26 cellular contexts compared by ENCODE assay signal in the genomic region with DNA sequence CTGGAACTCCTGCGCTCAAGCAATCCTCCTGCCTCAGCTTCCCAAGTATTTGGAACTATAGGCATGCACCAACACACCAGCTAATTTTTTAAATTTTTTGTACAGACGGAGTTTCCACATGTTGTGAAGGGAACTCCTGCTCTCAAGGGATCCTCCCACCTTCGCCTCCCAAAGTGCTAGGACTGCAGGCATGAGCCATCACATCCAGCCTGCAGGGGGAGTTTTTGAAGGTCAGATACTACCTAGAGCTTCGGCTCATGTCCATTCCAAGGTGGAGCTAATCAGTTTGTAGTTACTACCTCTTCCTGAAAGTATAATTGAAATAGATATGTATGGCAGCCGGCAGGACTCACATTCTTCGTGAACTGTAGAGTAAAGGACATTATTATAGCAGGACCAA. TPM values are rescaled to one million over a fixed set of nuclear protein-coding genes. Genes with fewer than 3 reads are reported as not detected.
A peak's percentile ranks its signal among the peaks of the same experiment; 100 is the strongest.
DNase-seq lines count a peak whose midpoint lies in the region; ATAC-seq and TF ChIP-seq lines count a peak whose summit lies in the region.
"Had no signal": no experiment of that assay in that cellular context is flagged by ENCODE, and none has a peak within 500 bp of the region (broad histone marks: within the 10 kb centered on the region; RNA-seq: fewer than 3 reads in every experiment).

No MANE protein-coding gene starts in this region.

- H3K27me3 Mint-ChIP-seq in WTC11 (ENCODE audit: low read depth): no peaks in the 10 kb centered on the region
- H3K27me3 Mint-ChIP-seq: activated B cell treated with CpG ODN at 0.5 μM for 24 hours; CD8-positive, alpha-beta memory T cell; IgD-negative memory B cell; T-helper 17 cell had no signal

- CTCF ChIA-PET in WTC11 (lab: Charles Lee): interaction anchor here (0.6 to 2.1 kb wide), 11 partner anchors 9 to 274 kb away, joined by 3 to 13 read pairs (median 4); a partner anchor contains a TSS

- no peaks in the 10 kb centered on the region for H3K4me1 Mint-ChIP-seq in WTC11
- H3K4me1 Mint-ChIP-seq: activated B cell treated with CpG ODN at 0.5 μM for 24 hours, neural crest cell had no signal

- H3K27ac Mint-ChIP-seq in WTC11: no peak overlapping the region
- H3K27ac Mint-ChIP-seq: activated B cell treated with CpG ODN at 0.5 μM for 24 hours; CD8-positive, alpha-beta memory T cell; IgD-negative memory B cell; T-helper 17 cell had no signal

- peaks cover 10% of the 10 kb centered on the region for H3K9me3 Mint-ChIP-seq in WTC11

- ATAC-seq in WTC11: peak; percentile 98
- ATAC-seq in HG03565 (IDR thresholded peaks at IDR 0.05; ENCODE audit: unreplicated experiment): no peak
- ATAC-seq: left ventricle myocardium superior; mucosa of descending colon; psoas muscle; stimulated activated naive CD8-positive, alpha-beta T cell treated with anti-CD3 and anti-CD28 coated beads, Interleukin-15, Interleukin-2, amounts not matched to agents 100 U/mL and 50 U/mL, for 24 hours; T-helper 17 cell had no signal

- peak; percentile 12 for TF ChIP-seq CTCF in AG09309 (IDR thresholded peaks at IDR 0.05; ENCODE audit: control insufficient read depth, insufficient read depth, low read depth, low read length, missing control alignments)
- TF ChIP-seq CTCF in GM12874 (IDR thresholded peaks at IDR 0.05; ENCODE audit: insufficient read depth, low read depth, low read length): 0 out of 2 replicates have a peak, but pooled peaks have one; percentile 4
- TF ChIP-seq CTCF in WTC11 (IDR thresholded peaks at IDR 0.05): peak; percentile 45; the same call in 1 of the 2 replicates

- DNase-seq in AG09309 (ENCODE audit: low read depth) (no peak), WTC11 (ENCODE audit: low spot score) (peak; percentile 63), iPS DF 19.7 (ENCODE audit: low read depth, low spot score) (peak; percentile 20), pons (ENCODE audit: low spot score) (no peak), anterior cingulate cortex (lab: John Stamatoyannopoulos, UW) (no peak), substantia nigra (lab: John Stamatoyannopoulos, UW) (no peak)
- DNase-seq: activated B cell treated with CpG ODN at 0.5 μM for 24 hours; activated CD4-positive, alpha-beta T cell treated with anti-CD3 and anti-CD28 coated beads, Interleukin-2, amount 50 U/mL, for 48 hours; activated effector memory CD4-positive, alpha-beta T cell treated with anti-CD3 and anti-CD28 coated beads, Interleukin-2, amount 50 U/mL, for 16 hours; CD8-positive, alpha-beta memory T cell; DND-41; left ventricle myocardium superior; mucosa of descending colon; NCI-H1694; Peyer's patch; psoas muscle; stimulated activated naive CD8-positive, alpha-beta T cell treated with anti-CD3 and anti-CD28 coated beads, Interleukin-15, Interleukin-2, amounts not matched to agents 100 U/mL and 50 U/mL, for 24 hours; T-helper 17 cell; tibial artery had no signal

- peaks cover 12% of the 10 kb centered on the region for H3K36me3 Mint-ChIP-seq in WTC11

- POLR2A ChIA-PET in WTC11 (lab: Charles Lee): interaction anchor here (1.0 kb wide), 1 partner anchor 16 kb away, joined by 3 read pairs; no protein-coding TSS in a partner anchor

- H3K27ac ChIP-seq in substantia nigra (ENCODE audit: low read depth, low read length, poor library complexity, severe bottlenecking): no peak overlapping the region
- H3K27ac ChIP-seq: esophagus muscularis mucosa, HL-60, Peyer's patch, psoas muscle, skin epidermis, tibial artery had no signal

- H3K4me3 Mint-ChIP-seq in WTC11: no peak overlapping the region
- H3K4me3 Mint-ChIP-seq: activated B cell treated with CpG ODN at 0.5 μM for 24 hours; CD8-positive, alpha-beta memory T cell; IgD-negative memory B cell; neural crest cell; T-helper 17 cell had no signal

- no peak overlapping the region for H3K4me3 ChIP-seq in AG09309 (ENCODE audit: control insufficient read depth, low read depth, low read length)
- H3K4me3 ChIP-seq: esophagus muscularis mucosa, mucosa of descending colon, Peyer's patch, psoas muscle, skin epidermis, tibial artery had no signal

TF ChIP-seq in WTC11, 78 proteins besides CTCF, POLR2A, EP300 and RAD21 (continues in another document):
- no peak for TF ChIP-seq CBFB (CRISPR knock-in tag; IDR thresholded peaks at IDR 0.05; ENCODE audit: low read depth)
- no peak for TF ChIP-seq ZNF423 (CRISPR knock-in tag; IDR thresholded peaks at IDR 0.05)
- TF ChIP-seq, protein P1, sequence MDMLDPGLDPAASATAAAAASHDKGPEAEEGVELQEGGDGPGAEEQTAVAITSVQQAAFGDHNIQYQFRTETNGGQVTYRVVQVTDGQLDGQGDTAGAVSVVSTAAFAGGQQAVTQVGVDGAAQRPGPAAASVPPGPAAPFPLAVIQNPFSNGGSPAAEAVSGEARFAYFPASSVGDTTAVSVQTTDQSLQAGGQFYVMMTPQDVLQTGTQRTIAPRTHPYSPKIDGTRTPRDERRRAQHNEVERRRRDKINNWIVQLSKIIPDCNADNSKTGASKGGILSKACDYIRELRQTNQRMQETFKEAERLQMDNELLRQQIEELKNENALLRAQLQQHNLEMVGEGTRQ (CRISPR knock-in tag; IDR thresholded peaks at IDR 0.05): no peak
- TF ChIP-seq ZNF416 (CRISPR knock-in tag; IDR thresholded peaks at IDR 0.05): no peak
- TF ChIP-seq RELA (CRISPR knock-in tag; IDR thresholded peaks at IDR 0.05; ENCODE audit: borderline replicate concordance): no peak
- no peak for TF ChIP-seq ZNF219 (CRISPR knock-in tag; IDR thresholded peaks at IDR 0.05; ENCODE audit: borderline replicate concordance)
- no peak for TF ChIP-seq ZNF263 (CRISPR knock-in tag; IDR thresholded peaks at IDR 0.05; ENCODE audit: low read depth)
- TF ChIP-seq, protein P2, sequence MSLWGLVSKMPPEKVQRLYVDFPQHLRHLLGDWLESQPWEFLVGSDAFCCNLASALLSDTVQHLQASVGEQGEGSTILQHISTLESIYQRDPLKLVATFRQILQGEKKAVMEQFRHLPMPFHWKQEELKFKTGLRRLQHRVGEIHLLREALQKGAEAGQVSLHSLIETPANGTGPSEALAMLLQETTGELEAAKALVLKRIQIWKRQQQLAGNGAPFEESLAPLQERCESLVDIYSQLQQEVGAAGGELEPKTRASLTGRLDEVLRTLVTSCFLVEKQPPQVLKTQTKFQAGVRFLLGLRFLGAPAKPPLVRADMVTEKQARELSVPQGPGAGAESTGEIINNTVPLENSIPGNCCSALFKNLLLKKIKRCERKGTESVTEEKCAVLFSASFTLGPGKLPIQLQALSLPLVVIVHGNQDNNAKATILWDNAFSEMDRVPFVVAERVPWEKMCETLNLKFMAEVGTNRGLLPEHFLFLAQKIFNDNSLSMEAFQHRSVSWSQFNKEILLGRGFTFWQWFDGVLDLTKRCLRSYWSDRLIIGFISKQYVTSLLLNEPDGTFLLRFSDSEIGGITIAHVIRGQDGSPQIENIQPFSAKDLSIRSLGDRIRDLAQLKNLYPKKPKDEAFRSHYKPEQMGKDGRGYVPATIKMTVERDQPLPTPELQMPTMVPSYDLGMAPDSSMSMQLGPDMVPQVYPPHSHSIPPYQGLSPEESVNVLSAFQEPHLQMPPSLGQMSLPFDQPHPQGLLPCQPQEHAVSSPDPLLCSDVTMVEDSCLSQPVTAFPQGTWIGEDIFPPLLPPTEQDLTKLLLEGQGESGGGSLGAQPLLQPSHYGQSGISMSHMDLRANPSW (CRISPR knock-in tag; conservative IDR thresholded peaks at IDR 0.05; ENCODE audit: low read depth): no peak
- TF ChIP-seq, protein P3, sequence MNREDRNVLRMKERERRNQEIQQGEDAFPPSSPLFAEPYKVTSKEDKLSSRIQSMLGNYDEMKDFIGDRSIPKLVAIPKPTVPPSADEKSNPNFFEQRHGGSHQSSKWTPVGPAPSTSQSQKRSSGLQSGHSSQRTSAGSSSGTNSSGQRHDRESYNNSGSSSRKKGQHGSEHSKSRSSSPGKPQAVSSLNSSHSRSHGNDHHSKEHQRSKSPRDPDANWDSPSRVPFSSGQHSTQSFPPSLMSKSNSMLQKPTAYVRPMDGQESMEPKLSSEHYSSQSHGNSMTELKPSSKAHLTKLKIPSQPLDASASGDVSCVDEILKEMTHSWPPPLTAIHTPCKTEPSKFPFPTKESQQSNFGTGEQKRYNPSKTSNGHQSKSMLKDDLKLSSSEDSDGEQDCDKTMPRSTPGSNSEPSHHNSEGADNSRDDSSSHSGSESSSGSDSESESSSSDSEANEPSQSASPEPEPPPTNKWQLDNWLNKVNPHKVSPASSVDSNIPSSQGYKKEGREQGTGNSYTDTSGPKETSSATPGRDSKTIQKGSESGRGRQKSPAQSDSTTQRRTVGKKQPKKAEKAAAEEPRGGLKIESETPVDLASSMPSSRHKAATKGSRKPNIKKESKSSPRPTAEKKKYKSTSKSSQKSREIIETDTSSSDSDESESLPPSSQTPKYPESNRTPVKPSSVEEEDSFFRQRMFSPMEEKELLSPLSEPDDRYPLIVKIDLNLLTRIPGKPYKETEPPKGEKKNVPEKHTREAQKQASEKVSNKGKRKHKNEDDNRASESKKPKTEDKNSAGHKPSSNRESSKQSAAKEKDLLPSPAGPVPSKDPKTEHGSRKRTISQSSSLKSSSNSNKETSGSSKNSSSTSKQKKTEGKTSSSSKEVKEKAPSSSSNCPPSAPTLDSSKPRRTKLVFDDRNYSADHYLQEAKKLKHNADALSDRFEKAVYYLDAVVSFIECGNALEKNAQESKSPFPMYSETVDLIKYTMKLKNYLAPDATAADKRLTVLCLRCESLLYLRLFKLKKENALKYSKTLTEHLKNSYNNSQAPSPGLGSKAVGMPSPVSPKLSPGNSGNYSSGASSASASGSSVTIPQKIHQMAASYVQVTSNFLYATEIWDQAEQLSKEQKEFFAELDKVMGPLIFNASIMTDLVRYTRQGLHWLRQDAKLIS (CRISPR knock-in tag; IDR thresholded peaks at IDR 0.05; ENCODE audit: borderline replicate concordance): no peak
- TF ChIP-seq, protein P4, sequence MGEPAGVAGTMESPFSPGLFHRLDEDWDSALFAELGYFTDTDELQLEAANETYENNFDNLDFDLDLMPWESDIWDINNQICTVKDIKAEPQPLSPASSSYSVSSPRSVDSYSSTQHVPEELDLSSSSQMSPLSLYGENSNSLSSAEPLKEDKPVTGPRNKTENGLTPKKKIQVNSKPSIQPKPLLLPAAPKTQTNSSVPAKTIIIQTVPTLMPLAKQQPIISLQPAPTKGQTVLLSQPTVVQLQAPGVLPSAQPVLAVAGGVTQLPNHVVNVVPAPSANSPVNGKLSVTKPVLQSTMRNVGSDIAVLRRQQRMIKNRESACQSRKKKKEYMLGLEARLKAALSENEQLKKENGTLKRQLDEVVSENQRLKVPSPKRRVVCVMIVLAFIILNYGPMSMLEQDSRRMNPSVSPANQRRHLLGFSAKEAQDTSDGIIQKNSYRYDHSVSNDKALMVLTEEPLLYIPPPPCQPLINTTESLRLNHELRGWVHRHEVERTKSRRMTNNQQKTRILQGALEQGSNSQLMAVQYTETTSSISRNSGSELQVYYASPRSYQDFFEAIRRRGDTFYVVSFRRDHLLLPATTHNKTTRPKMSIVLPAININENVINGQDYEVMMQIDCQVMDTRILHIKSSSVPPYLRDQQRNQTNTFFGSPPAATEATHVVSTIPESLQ (CRISPR knock-in tag; IDR thresholded peaks at IDR 0.05): no peak
- no peak for TF ChIP-seq ZNF232 (CRISPR knock-in tag; IDR thresholded peaks at IDR 0.05)

RNA-seq across cellular contexts. Expression of a gene that starts 3.7 kb away (rescaled TPM):
- 1.0 to 1.4 TPM (median 1.1 TPM) in 3 replicates for total RNA-seq in WTC11 (2021)

RNA-seq across cellular contexts. Expression of a gene that starts 5.1 kb away (rescaled TPM):
- total RNA-seq in WTC11 (2021): 1.2 to 2.0 TPM (median 1.9 TPM) in 3 replicates

RNA-seq across cellular contexts. Expression of a gene that starts 28.0 kb away (rescaled TPM):
- 0.73 to 0.81 TPM (median 0.73 TPM) in 3 replicates for total RNA-seq in WTC11 (2021)

RNA-seq across cellular contexts. Expression of a gene that starts 36.0 kb away (rescaled TPM):
- 0.44 to 0.85 TPM (median 0.69 TPM) in 3 replicates for total RNA-seq in WTC11 (2021)

RNA-seq across cellular contexts. Expression of a gene that starts 39.4 kb away (rescaled TPM):
- total RNA-seq in WTC11 (2021): 0.25 to 0.73 TPM (median 0.59 TPM) in 3 replicates

Comparison
In these comparisons a context has a peak if more than half of its experiments do, and no peak if none do; other contexts are left out.
1. DNase-seq: peak in WTC11 (single experiment) and iPS DF 19.7 (single experiment); none in AG09309 (single experiment), pons (single experiment), anterior cingulate cortex (0 of 58) and substantia nigra (0 of 49).
2. Peak in every context shown above with its lines, with median percentiles within 50 percentile points of each other: CTCF ChIP-seq.